ENCODE assay signal across 16 cellular contexts in genomic region chr9:37295796-37296195, GRCh38.
DNase-seq lines count a peak whose midpoint lies in the region; ATAC-seq, FAIRE-seq and TF ChIP-seq lines count a peak whose summit lies in the region.
"Had no signal": no experiment of that assay in that cellular context is flagged by ENCODE, and none has a peak within 500 bp of the region (broad histone marks: within the 10 kb centered on the region; RNA-seq: fewer than 3 reads in every experiment).

No MANE protein-coding gene starts in this region.

- no peak overlapping the region for H3K4ac ChIP-seq in H1 (replicated peaks; ENCODE audit: insufficient read length, low read depth, low read length)

- ATAC-seq in A549 = 0 out of 6 replicates have a peak, but pooled peaks of 1 of the 2 experiments have one; percentile 39
- ATAC-seq in GM18502 (IDR thresholded peaks at IDR 0.05; ENCODE audit: poor library complexity, unreplicated experiment) = no peak

- H3K27ac ChIP-seq in A549 (no peak overlapping the region), H1 (ENCODE audit: low read depth, low read length) (no peak overlapping the region), Peyer's patch (peak overlapping the region in 1 of 4 donors; percentile 32)
- H3K27ac ChIP-seq: ovary, WERI-Rb-1 had no signal

- no peak overlapping the region for H3K14ac ChIP-seq in H1 (ENCODE audit: insufficient read length)

- POLR2A ChIA-PET in A549 (lab: Yijun Ruan, JAX) (no interaction called here), GM10248 (lab: Yijun Ruan, JAX) (no interaction called here), H1 (lab: Charles Lee; ENCODE audit: partially characterized antibody) (no interaction called here)

- H3K4me3 ChIP-seq in A549 = no peak overlapping the region
- no peak overlapping the region for H3K4me3 ChIP-seq in NB4 (ENCODE audit: low read depth, low read length)
- no peak overlapping the region for H3K4me3 ChIP-seq in H1 (ENCODE audit: extremely low read depth in 1 of 4, insufficient read depth in 2 of 4, low read depth in 3 of 4, low read length in 4 of 4)
- no peak overlapping the region for H3K4me3 ChIP-seq in Peyer's patch
- H3K4me3 ChIP-seq: ovary had no signal

- H3K36me3 ChIP-seq in H1 (ENCODE audit: control insufficient read depth in 2 of 4, insufficient read depth in 4 of 4, low read length in 3 of 4) = no peaks in the 10 kb centered on the region
- H3K36me3 ChIP-seq in Peyer's patch = no peaks in the 10 kb centered on the region
- H3K36me3 ChIP-seq: ovary, WERI-Rb-1 had no signal

- H4K8ac ChIP-seq in H1 (ENCODE audit: extremely low read depth, insufficient read depth, low read length) = no peak overlapping the region

- H3K18ac ChIP-seq in H1 (ENCODE audit: extremely low read depth, low read length) = no peak overlapping the region

- H2AK5ac ChIP-seq in H1 (ENCODE audit: low read depth, low read length) = no peak overlapping the region

- no peak overlapping the region for H3K56ac ChIP-seq in H1 (replicated peaks; ENCODE audit: insufficient read length, low read depth, low read length)

- no peak for FAIRE-seq in A549 (lab: Jason Lieb, UNC)
- FAIRE-seq in H1 (lab: Jason Lieb, UNC) = no peak

- H4K91ac ChIP-seq in H1 (replicated peaks; ENCODE audit: insufficient read length, low read length) = no peak overlapping the region

- TF ChIP-seq EP300 in A549 (IDR thresholded peaks at IDR 0.05) = no peak
- no peak for TF ChIP-seq EP300 in H1 (IDR thresholded peaks at IDR 0.05; ENCODE audit: borderline replicate concordance in 1 of 2, low read depth in 2 of 2, low read length in 2 of 2)

- H3K79me1 ChIP-seq in H1 (ENCODE audit: low read depth, low read length) = no peaks in the 10 kb centered on the region

- no peaks in the 10 kb centered on the region for H3K79me2 ChIP-seq in H1 (ENCODE audit: control insufficient read depth in 1 of 2, insufficient read depth in 2 of 2, low read length in 2 of 2)

- CTCF ChIA-PET in A549 (lab: Yijun Ruan, JAX) = interaction anchor here (0.9 to 1.7 kb wide), 4 partner anchors 14 to 423 kb away, joined by 3 to 4 read pairs (median 3); no protein-coding TSS in a partner anchor
- CTCF ChIA-PET in GM10248 (lab: Yijun Ruan, JAX) = interaction anchor here (0.6 to 3.0 kb wide), 6 partner anchors 9 to 258 kb away, joined by 3 to 13 read pairs (median 4); no protein-coding TSS in a partner anchor
- CTCF ChIA-PET in H1 (lab: Charles Lee; ENCODE audit: partially characterized antibody) = interaction anchor here (0.8 to 1.6 kb wide), 8 partner anchors 9 to 423 kb away, joined by 3 to 7 read pairs (median 4); no protein-coding TSS in a partner anchor

- H3K4me1 ChIP-seq in A549 (peaks cover 40% of the 10 kb centered on the region), H1 (replicated peaks in 1 of 4; ENCODE audit: control insufficient read depth in 3 of 4, insufficient read depth in 4 of 4, low read length in 3 of 4) (peaks cover 0 to 3% (median 1%) of the 10 kb centered on the region in 4 experiments; a peak in 2 of 7 replicates), Peyer's patch (peaks cover 0 to 12% (median 0%) of the 10 kb centered on the region in 4 donors)

- H4K5ac ChIP-seq in H1 (ENCODE audit: insufficient read length, low read depth, low read length) = no peak overlapping the region

- H3K27me3 ChIP-seq in H1 (replicated peaks in 1 of 4; ENCODE audit: control insufficient read depth in 3 of 4, extremely low read depth in 1 of 4, insufficient read depth in 3 of 4, low read length in 3 of 4) (no peaks in the 10 kb centered on the region; a peak in 1 of 7 replicates), Peyer's patch (no peaks in the 10 kb centered on the region)
- H3K27me3 ChIP-seq: ovary had no signal

- no peak overlapping the region for H3K23ac ChIP-seq in H1 (ENCODE audit: insufficient read length)

- TF ChIP-seq RAD21 in A549 (conservative IDR thresholded peaks at IDR 0.05 in 1 of 2, IDR thresholded peaks at IDR 0.05 in 1 of 2) = no peak
- peak; percentile 1 to 19; a peak in 2 of 4 replicates for TF ChIP-seq RAD21 in H1 (IDR thresholded peaks at IDR 0.05 in 1 of 2, conservative IDR thresholded peaks at IDR 0.05 in 1 of 2; ENCODE audit: low read depth in 2 of 2, low read length in 2 of 2)

- DNase-seq in A549 (ENCODE audit: low read depth in 1 of 2, low spot score in 1 of 2) = peak in 1 of 2 experiments; percentile 18
- no peak for DNase-seq in GM10248 (ENCODE audit: extremely low spot score)
- peak; percentile 49 for DNase-seq in NB4 (ENCODE audit: low read depth)
- no peak for DNase-seq in H1 (ENCODE audit: low read depth in 1 of 2, low spot score in 2 of 2)
- no peak for DNase-seq in Peyer's patch
- no peak for DNase-seq in AG08396 (ENCODE audit: low spot score)
- no peak for DNase-seq in germinal center (ENCODE audit: low spot score)
- DNase-seq: activated gamma-delta T cell treated with Interleukin-2 at 50 U/mL for 16 hours, DMS153, islet precursor cell, KG1, NCI-H526 treated with DMSO at 0.1 percent for 48 hours, ovary, trophoblast cell, WERI-Rb-1 had no signal

- no peak overlapping the region for H2BK5ac ChIP-seq in H1 (ENCODE audit: low read depth, low read length)

- H2BK15ac ChIP-seq in H1 (ENCODE audit: low read length) = no peak overlapping the region

- no peak overlapping the region for H2BK120ac ChIP-seq in H1 (replicated peaks; ENCODE audit: low read depth, low read length)

- peaks cover 0 to 3% of the 10 kb centered on the region in 2 experiments for H4K20me1 ChIP-seq in H1 (replicated peaks in 1 of 2; ENCODE audit: control insufficient read depth in 1 of 2, insufficient read depth in 2 of 2, low read length in 2 of 2)

- no peaks in the 10 kb centered on the region; the same call in 1 of the 2 replicates for H3K23me2 ChIP-seq in H1 (ENCODE audit: low read depth, low read length)

- no peak overlapping the region for H2BK20ac ChIP-seq in H1 (ENCODE audit: low read length)

- 0 out of 3 replicates have a peak, but pooled peaks have one; percentile 18 for TF ChIP-seq CTCF in A549 (IDR thresholded peaks at IDR 0.05)
- TF ChIP-seq CTCF in GM10248 (IDR thresholded peaks at IDR 0.05; ENCODE audit: control extremely low read depth, extremely low read depth, low read depth, missing control alignments) = peak; percentile 30
- TF ChIP-seq CTCF in NB4 (IDR thresholded peaks at IDR 0.05; ENCODE audit: low read depth, low read length) = no peak
- peak in 1 of 3 experiments; percentile 25; a peak in 2 of 4 replicates for TF ChIP-seq CTCF in H1 (IDR thresholded peaks at IDR 0.05; ENCODE audit: control extremely low read depth in 1 of 3, insufficient read depth in 1 of 3, low read depth in 1 of 3, low read length in 3 of 3)
- TF ChIP-seq CTCF in Peyer's patch (IDR thresholded peaks at IDR 0.05) = peak in 3 of 6 experiments; percentile 3 to 23 (median 5)

- no peak overlapping the region for H3K9ac ChIP-seq in H1 (replicated peaks in 1 of 4; ENCODE audit: extremely low read depth in 1 of 4, low read depth in 3 of 4, low read length in 3 of 4)

- TF ChIP-seq POLR2A in A549 (IDR thresholded peaks at IDR 0.05; ENCODE audit: low read length) (no peak), NB4 (IDR thresholded peaks at IDR 0.05; ENCODE audit: extremely low read depth, insufficient read length) (no peak), H1 (IDR thresholded peaks at IDR 0.05; ENCODE audit: control extremely low read depth in 1 of 2, low read depth in 2 of 2, low read length in 2 of 2) (no peak), Peyer's patch (IDR thresholded peaks at IDR 0.05) (no peak)

- H3K9me3 ChIP-seq in A549 (no peaks in the 10 kb centered on the region), H1 (ENCODE audit: insufficient read depth in 2 of 2, low read depth in 1 of 2, low read length in 1 of 2) (no peaks in the 10 kb centered on the region), Peyer's patch (no peaks in the 10 kb centered on the region)
- H3K9me3 ChIP-seq: ovary had no signal

- no peak overlapping the region for H2BK12ac ChIP-seq in H1 (ENCODE audit: low read depth, low read length)

- H2AFZ ChIP-seq in H1 (ENCODE audit: low read length) = no peak overlapping the region

- H3K4me2 ChIP-seq in A549 = no peak overlapping the region
- no peak overlapping the region for H3K4me2 ChIP-seq in H1 (ENCODE audit: insufficient read depth in 1 of 2, low read depth in 2 of 2, low read length in 2 of 2)

TF ChIP-seq in A549, 52 proteins besides CTCF, POLR2A, EP300 and RAD21:
- TF ChIP-seq SMC3 (IDR thresholded peaks at IDR 0.05) (no peak), HOXA7 (CRISPR knock-in tag; IDR thresholded peaks at IDR 0.05) (no peak), ELK1 (IDR thresholded peaks at IDR 0.05; ENCODE audit: low read depth, low read length) (no peak)
TF ChIP-seq in A549: peak in this region for 0.

TF ChIP-seq in H1, 55 proteins besides CTCF, POLR2A, EP300 and RAD21:
- TF ChIP-seq CBX5 (IDR thresholded peaks at IDR 0.05; ENCODE audit: low read depth, low read length) (no peak), CREB1 (IDR thresholded peaks at IDR 0.05) (no peak), YY1 (IDR thresholded peaks at IDR 0.05; ENCODE audit: low read depth, low read length) (no peak), MAFK (IDR thresholded peaks at IDR 0.05; ENCODE audit: low read depth, low read length) (no peak), RFX5 (IDR thresholded peaks at IDR 0.05; ENCODE audit: borderline replicate concordance, low read depth, low read length) (no peak), SIRT6 (IDR thresholded peaks at IDR 0.05; ENCODE audit: low read length) (no peak), KDM4A (IDR thresholded peaks at IDR 0.05; ENCODE audit: low read depth, low read length, severe bottlenecking) (no peak), ZNF274 (IDR thresholded peaks at IDR 0.05; ENCODE audit: borderline replicate concordance, extremely low read depth, low read length) (no peak), SUZ12 (IDR thresholded peaks at IDR 0.05; ENCODE audit: low read length) (no peak), CHD1 (IDR thresholded peaks at IDR 0.05; ENCODE audit: low read depth, low read length) (no peak)

Comparison
In these comparisons a context has a peak if more than half of its experiments do, and no peak if none do; other contexts are left out.
1. Of the 18 proteins assayed by ChIP-seq in both H1 and A549: peak only in H1: RAD21; only in A549: none; in both: none; in neither: 16; mixed calls (peak in some experiments, not most) for 1.